Comparison of ENCODE assay signal across 1 cellular context in the genomic region with DNA sequence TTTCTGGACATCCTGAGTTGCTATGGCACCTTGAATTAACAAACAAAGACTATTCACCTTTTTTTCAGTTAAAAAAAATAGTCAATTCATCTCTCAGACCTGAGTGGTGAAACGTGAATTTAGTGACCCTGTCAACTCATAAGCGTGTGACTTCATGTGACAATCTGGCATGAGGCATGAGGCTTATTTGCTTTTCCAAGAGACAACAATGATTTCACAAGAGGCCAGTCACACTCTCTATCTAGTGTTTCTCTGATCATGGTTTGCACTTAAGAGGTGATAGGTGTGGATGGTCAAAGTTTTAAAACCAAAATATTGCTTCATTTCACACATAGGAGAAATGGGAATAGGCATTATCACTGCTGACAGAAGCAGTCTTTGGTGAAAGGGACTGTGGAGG.
TF ChIP-seq lines count a peak whose summit lies in the region.

No MANE protein-coding gene starts in this region.

TF ChIP-seq in HepG2, 621 proteins besides CTCF, POLR2A, EP300 and RAD21 (continued from another document):
- TF ChIP-seq SNAPC4 (CRISPR knock-in tag; IDR thresholded peaks at IDR 0.05) (no peak), TBX2 (CRISPR knock-in tag; IDR thresholded peaks at IDR 0.05; ENCODE audit: borderline replicate concordance) (peak; percentile 95), ZNF501 (CRISPR knock-in tag; IDR thresholded peaks at IDR 0.05) (no peak), ZNF513 (CRISPR knock-in tag; conservative IDR thresholded peaks at IDR 0.05) (no peak), ZNF878 (CRISPR knock-in tag; IDR thresholded peaks at IDR 0.05) (peak; percentile 76; the same call in 1 of the 2 replicates), TCF12 (IDR thresholded peaks at IDR 0.05) (no peak), TCF12 (CRISPR knock-in tag; IDR thresholded peaks at IDR 0.05) (no peak), ZNF550 (CRISPR knock-in tag; IDR thresholded peaks at IDR 0.05; ENCODE audit: borderline replicate concordance) (no peak), ZNF619 (CRISPR knock-in tag; IDR thresholded peaks at IDR 0.05) (no peak), CBFB (CRISPR knock-in tag; IDR thresholded peaks at IDR 0.05) (no peak), THRA (CRISPR knock-in tag; IDR thresholded peaks at IDR 0.05; ENCODE audit: borderline replicate concordance) (peak; percentile 62), ZNF333 (CRISPR knock-in tag; IDR thresholded peaks at IDR 0.05; ENCODE audit: borderline replicate concordance) (no peak), FOXK1 (CRISPR knock-in tag; IDR thresholded peaks at IDR 0.05; ENCODE audit: borderline replicate concordance, low read depth) (peak; percentile 73; the same call in 1 of the 2 replicates)
- TF ChIP-seq, protein P1, sequence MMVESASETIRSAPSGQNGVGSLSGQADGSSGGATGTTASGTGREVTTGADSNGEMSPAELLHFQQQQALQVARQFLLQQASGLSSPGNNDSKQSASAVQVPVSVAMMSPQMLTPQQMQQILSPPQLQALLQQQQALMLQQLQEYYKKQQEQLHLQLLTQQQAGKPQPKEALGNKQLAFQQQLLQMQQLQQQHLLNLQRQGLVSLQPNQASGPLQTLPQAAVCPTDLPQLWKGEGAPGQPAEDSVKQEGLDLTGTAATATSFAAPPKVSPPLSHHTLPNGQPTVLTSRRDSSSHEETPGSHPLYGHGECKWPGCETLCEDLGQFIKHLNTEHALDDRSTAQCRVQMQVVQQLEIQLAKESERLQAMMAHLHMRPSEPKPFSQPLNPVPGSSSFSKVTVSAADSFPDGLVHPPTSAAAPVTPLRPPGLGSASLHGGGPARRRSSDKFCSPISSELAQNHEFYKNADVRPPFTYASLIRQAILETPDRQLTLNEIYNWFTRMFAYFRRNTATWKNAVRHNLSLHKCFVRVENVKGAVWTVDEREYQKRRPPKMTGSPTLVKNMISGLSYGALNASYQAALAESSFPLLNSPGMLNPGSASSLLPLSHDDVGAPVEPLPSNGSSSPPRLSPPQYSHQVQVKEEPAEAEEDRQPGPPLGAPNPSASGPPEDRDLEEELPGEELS (CRISPR knock-in tag; IDR thresholded peaks at IDR 0.05) = peak; percentile 76
